ENCODE assay signal across 27 cellular contexts in the genomic region with DNA sequence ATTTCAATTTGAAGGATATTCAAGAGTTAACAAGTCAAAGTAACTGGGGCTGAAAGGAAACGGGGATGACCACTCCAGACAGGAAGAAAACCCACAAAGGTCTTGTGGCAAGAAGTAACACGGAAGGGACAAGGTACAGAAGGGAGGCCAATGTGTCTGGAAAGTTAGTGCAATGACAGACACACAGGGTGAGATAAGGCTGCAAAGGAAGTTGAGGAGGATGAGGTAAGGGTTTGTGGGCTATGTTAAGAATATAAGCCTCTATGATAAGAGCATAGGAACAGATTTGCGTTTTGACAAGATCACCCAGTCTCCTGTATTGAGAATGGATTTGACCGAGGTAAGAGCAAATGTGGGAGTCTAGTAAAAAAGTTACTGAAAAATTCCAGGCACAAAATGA. TPM values are rescaled to one million over a fixed set of nuclear protein-coding genes. Genes with fewer than 3 reads are reported as not detected.
DNase-seq lines count a peak whose midpoint lies in the region; ATAC-seq, FAIRE-seq and TF ChIP-seq lines count a peak whose summit lies in the region.
"Had no signal": no experiment of that assay in that cellular context is flagged by ENCODE, and none has a peak within 500 bp of the region (broad histone marks: within the 10 kb centered on the region; RNA-seq: fewer than 3 reads in every experiment).

No MANE protein-coding gene starts in this region.

- H3K4me3 ChIP-seq in DOHH2 (ENCODE audit: low read length) (peak overlapping the region; percentile 16), endothelial cell of umbilical vein (replicated peaks in 1 of 3; ENCODE audit: insufficient read depth in 1 of 3, low read depth in 1 of 3, low read length in 3 of 3) (no peak overlapping the region)
- H3K4me3 ChIP-seq: dorsolateral prefrontal cortex, MG63, SJCRH30, spleen, upper lobe of right lung had no signal

- no peaks in the 10 kb centered on the region for H3K9me1 ChIP-seq in endothelial cell of umbilical vein (replicated peaks; ENCODE audit: control insufficient read depth, extremely low read depth, insufficient read depth, low read length)

- DNase-seq in KG1 (lab: John Stamatoyannopoulos, UW) (peak; percentile 42), T-helper 17 cell (no peak), endothelial cell of umbilical vein (ENCODE audit: low read depth, low spot score) (peak; percentile 65), cerebellum (ENCODE audit: low spot score) (no peak), SHP77 treated with DMSO at 0.1 percent for 48 hours (lab: John Stamatoyannopoulos, UW) (no peak), NCI-H446 (lab: John Stamatoyannopoulos, UW) (no peak)
- DNase-seq in stimulated activated CD4-positive, alpha-beta T cell treated with anti-CD3 and anti-CD28 coated beads, Interleukin-4, amount 100 ng/mL, for 4 hours, result no peak
- DNase-seq: activated CD4-positive, alpha-beta T cell treated with anti-CD3 and anti-CD28 coated beads for 4 hours; activated gamma-delta T cell treated with Interleukin-2 at 50 U/mL for 16 hours; anterior cingulate cortex; CD8-positive, alpha-beta T cell; DMS79; dorsolateral prefrontal cortex; foreskin melanocyte; H7; MG63; NCI-H146; NCI-H2171 treated with DMSO at 0.1 percent for 48 hours; NCI-H82; retina; SJCRH30; spleen; stimulated activated CD4-positive, alpha-beta T cell treated with anti-CD3 and anti-CD28 coated beads, Interleukin-4, amount 100 ng/mL, for 24 hours; upper lobe of right lung had no signal

- H3K4me1 ChIP-seq in DOHH2 (ENCODE audit: control insufficient read depth, low read length) (peaks cover 36% of the 10 kb centered on the region), endothelial cell of umbilical vein (ENCODE audit: control insufficient read depth, extremely low read depth, insufficient read depth, low read length) (peaks cover 15% of the 10 kb centered on the region)
- H3K4me1 ChIP-seq: SJCRH30, spleen, upper lobe of right lung had no signal

- peak; percentile 67 for FAIRE-seq in endothelial cell of umbilical vein (lab: Jason Lieb, UNC)

- H4K20me1 ChIP-seq in DOHH2 (ENCODE audit: control insufficient read depth, insufficient read depth, low read depth, low read length) (no peaks in the 10 kb centered on the region), endothelial cell of umbilical vein (replicated peaks; ENCODE audit: control insufficient read depth, extremely low read depth, insufficient read depth, low read length) (no peaks in the 10 kb centered on the region)

- intact Hi-C loops in endothelial cell of umbilical vein (cut with micrococcal nuclease), result loop anchor here (10.0 kb wide), 1 partner anchor 115 kb away; no protein-coding TSS in a partner anchor

- no peaks in the 10 kb centered on the region for H3K36me3 ChIP-seq in DOHH2 (ENCODE audit: control insufficient read depth, low read length)
- no peaks in the 10 kb centered on the region for H3K36me3 ChIP-seq in endothelial cell of umbilical vein (ENCODE audit: control insufficient read depth in 2 of 2, extremely low read depth in 1 of 2, insufficient read depth in 2 of 2, low read length in 2 of 2)
- H3K36me3 ChIP-seq: MG63, SJCRH30, spleen, upper lobe of right lung had no signal

- TF ChIP-seq CTCF in DOHH2 (IDR thresholded peaks at IDR 0.05; ENCODE audit: low read depth, low read length, poor library complexity, severe bottlenecking) (no peak), endothelial cell of umbilical vein (IDR thresholded peaks at IDR 0.05; ENCODE audit: extremely low read depth in 1 of 2, insufficient read depth in 1 of 2, low read depth in 1 of 2, low read length in 2 of 2) (no peak)

- H3K79me2 ChIP-seq in DOHH2 (ENCODE audit: control insufficient read depth, low read length) (no peaks in the 10 kb centered on the region), endothelial cell of umbilical vein (ENCODE audit: control insufficient read depth, insufficient read depth, low read length) (no peaks in the 10 kb centered on the region)

- H3K27ac ChIP-seq in DOHH2 (ENCODE audit: low read depth, low read length) (peak overlapping the region; percentile 69), endothelial cell of umbilical vein (ENCODE audit: insufficient read depth, low read depth, low read length) (peak overlapping the region; percentile 7)
- H3K27ac ChIP-seq: dorsolateral prefrontal cortex, SJCRH30, spleen, upper lobe of right lung had no signal

- dilution Hi-C loops in endothelial cell of umbilical vein (cut with MboI; ENCODE audit: extremely low pct_ligation_motif_present, low sequenced_read_pairs), result no loop called here

- no peaks in the 10 kb centered on the region for H3F3A ChIP-seq in DOHH2 (ENCODE audit: control insufficient read depth, insufficient read depth)

- BruUV-seq in endothelial cell of umbilical vein (replicated peaks; lab: Mats Ljungman, UMichigan), result no TSS peak

- H2AFZ ChIP-seq in endothelial cell of umbilical vein (ENCODE audit: low read depth, low read length), result peak overlapping the region; percentile 77

- no peak overlapping the region for H3K4me3 Mint-ChIP-seq in T-helper 17 cell
- H3K4me3 Mint-ChIP-seq: CD8-positive, alpha-beta T cell had no signal

- H3K9ac ChIP-seq in endothelial cell of umbilical vein (replicated peaks; ENCODE audit: extremely low read depth, insufficient read depth, low read length), result no peak overlapping the region

- H3K9me3 ChIP-seq in DOHH2 (ENCODE audit: control insufficient read depth, insufficient read depth, low read length) (no peaks in the 10 kb centered on the region), T-helper 17 cell (ENCODE audit: control insufficient read depth, low read length, poor library complexity, severe bottlenecking) (no peaks in the 10 kb centered on the region), endothelial cell of umbilical vein (replicated peaks; ENCODE audit: control insufficient read depth, insufficient read depth, low read length) (no peaks in the 10 kb centered on the region)
- H3K9me3 ChIP-seq: MG63, SJCRH30, spleen, upper lobe of right lung had no signal

- no peak overlapping the region for H3K27ac Mint-ChIP-seq in T-helper 17 cell
- H3K27ac Mint-ChIP-seq: CD8-positive, alpha-beta T cell had no signal

- H3K4me2 ChIP-seq in DOHH2 (ENCODE audit: low read length), result peak overlapping the region; percentile 44
- peak overlapping the region; percentile 63 for H3K4me2 ChIP-seq in endothelial cell of umbilical vein (ENCODE audit: insufficient read depth, low read length)

- peaks cover 4% of the 10 kb centered on the region for H3K4me1 Mint-ChIP-seq in T-helper 17 cell

- H3K27me3 ChIP-seq in DOHH2 (ENCODE audit: control insufficient read depth, low read length), result no peaks in the 10 kb centered on the region
- no peaks in the 10 kb centered on the region for H3K27me3 ChIP-seq in endothelial cell of umbilical vein (ENCODE audit: control insufficient read depth in 2 of 2, insufficient read depth in 2 of 2, low read length in 2 of 2)
- H3K27me3 ChIP-seq: dorsolateral prefrontal cortex, MG63, SJCRH30, spleen, upper lobe of right lung had no signal

- no peaks in the 10 kb centered on the region for H3K27me3 Mint-ChIP-seq in T-helper 17 cell

- peaks cover 2% of the 10 kb centered on the region for H3K36me3 Mint-ChIP-seq in T-helper 17 cell (ENCODE audit: low read depth)
- H3K36me3 Mint-ChIP-seq: CD8-positive, alpha-beta T cell had no signal

- POLR2A ChIA-PET in endothelial cell of umbilical vein (lab: Charles Lee), result no interaction called here

- TF ChIP-seq POLR2A in endothelial cell of umbilical vein (IDR thresholded peaks at IDR 0.05; ENCODE audit: low read depth, low read length), result no peak

- CTCF ChIA-PET in endothelial cell of umbilical vein (lab: Charles Lee), result interaction anchor here (0.6 kb wide), 1 partner anchor 118 kb away, joined by 3 read pairs; no protein-coding TSS in a partner anchor

- peak; percentile 87 for ATAC-seq in T-helper 17 cell
- ATAC-seq: CD8-positive, alpha-beta T cell; upper lobe of right lung had no signal

- H3K9me2 ChIP-seq in DOHH2 (replicated peaks; ENCODE audit: control insufficient read depth, low read length), result no peaks in the 10 kb centered on the region

TF ChIP-seq in endothelial cell of umbilical vein, 7 proteins besides CTCF, POLR2A, EP300 and RAD21:
- TF ChIP-seq GATA2 (IDR thresholded peaks at IDR 0.05; ENCODE audit: insufficient read depth, insufficient read length, low read depth, low read length), result peak; percentile 91
- peak; percentile 22 for TF ChIP-seq POLR2AphosphoS5 (IDR thresholded peaks at IDR 0.05; ENCODE audit: insufficient read depth, low read depth, low read length)
- no peak for TF ChIP-seq MYC (IDR thresholded peaks at IDR 0.05; ENCODE audit: low read depth, low read length)
TF ChIP-seq in endothelial cell of umbilical vein: peak in this region for 2.

RNA-seq across cellular contexts. Expression of a gene that starts 21.9 kb away (rescaled TPM):
- not detected for total RNA-seq in T-helper 17 cell
- total RNA-seq in endothelial cell of umbilical vein, result 76.2 and 97.3 TPM in 2 replicates
- 51.6 and 54.2 TPM in 2 replicates for polyA plus RNA-seq in endothelial cell of umbilical vein
- 88.0 and 95.7 TPM in 2 replicates for polyA plus RNA-seq in endothelial cell of umbilical vein (2011; cell fraction: cytosol; rRNA removed)
- polyA plus RNA-seq in endothelial cell of umbilical vein (2011; cell fraction: nucleus; rRNA removed), result 58.9 and 67.8 TPM in 2 replicates
- polyA plus RNA-seq in endothelial cell of umbilical vein (2012), result 34.5 and 50.4 TPM in 2 replicates
- polyA minus RNA-seq in endothelial cell of umbilical vein, result 73.8 and 94.2 TPM in 2 replicates
- polyA minus RNA-seq in endothelial cell of umbilical vein (2011; cell fraction: cytosol; rRNA and poly(A)+ RNA removed), result not detected
- polyA minus RNA-seq in endothelial cell of umbilical vein (2011; cell fraction: nucleus; rRNA and poly(A)+ RNA removed), result 177 and 213 TPM in 2 replicates
- 5.2 TPM for total RNA-seq in cerebellum
- total RNA-seq: CD8-positive, alpha-beta T cell; H7; osteoblast; T-helper 2 cell treated with Interferon-gamma antibody and Interleukin-4, amounts not matched to agents 100 ng/mL and 5 ng/mL, for 36 hours had no signal

Comparison
In these comparisons a context has a peak if more than half of its experiments do, and no peak if none do; other contexts are left out.
1. DNase-seq: peak in KG1 (single experiment) and endothelial cell of umbilical vein (single experiment); none in T-helper 17 cell (0 of 3), cerebellum (single experiment), SHP77 treated with DMSO at 0.1 percent for 48 hours (single experiment), stimulated activated CD4-positive, alpha-beta T cell treated with anti-CD3 and anti-CD28 coated beads, Interleukin-4, amount 100 ng/mL, for 4 hours (0 of 2) and NCI-H446 (0 of 2).
2. RNA of a gene that starts 21.9 kb away (total RNA-seq): 76.2 to 97.3 TPM in endothelial cell of umbilical vein; 5.2 TPM in cerebellum (single experiment) and not detected in T-helper 17 cell; every median in the first group is over 10 times any median in the second.